17 cellular contexts compared by ENCODE assay signal in genomic region chr9:77729177-77729576, GRCh38.
DNase-seq lines count a peak whose midpoint lies in the region; ATAC-seq and TF ChIP-seq lines count a peak whose summit lies in the region.
"Had no signal": no experiment of that assay in that cellular context is flagged by ENCODE, and none has a peak within 500 bp of the region (broad histone marks: within the 10 kb centered on the region; RNA-seq: fewer than 3 reads in every experiment).

No MANE protein-coding gene starts in this region.

- H3K36me3 Mint-ChIP-seq in activated T-cell treated with anti-CD3 and anti-CD28 coated beads, Interleukin-2, amount 50 U/mL, for 24 hours (ENCODE audit: low read depth): peaks cover 53% of the 10 kb centered on the region
- H3K36me3 Mint-ChIP-seq in brain: peaks cover 61% of the 10 kb centered on the region
- peaks cover 47% of the 10 kb centered on the region for H3K36me3 Mint-ChIP-seq in stimulated activated naive CD8-positive, alpha-beta T cell treated with anti-CD3 and anti-CD28 coated beads, Interleukin-15, Interleukin-2, amounts not matched to agents 100 ng/mL and 50 ng/mL, for 24 hours (ENCODE audit: low read depth)
- H3K36me3 Mint-ChIP-seq: IgD-negative memory B cell had no signal

- H3K4me1 Mint-ChIP-seq in activated T-cell treated with anti-CD3 and anti-CD28 coated beads, Interleukin-2, amount 50 U/mL, for 24 hours (ENCODE audit: low read depth): peaks cover 67% of the 10 kb centered on the region
- peaks cover 55% of the 10 kb centered on the region for H3K4me1 Mint-ChIP-seq in brain
- H3K4me1 Mint-ChIP-seq in stimulated activated naive CD8-positive, alpha-beta T cell treated with anti-CD3 and anti-CD28 coated beads, Interleukin-15, Interleukin-2, amounts not matched to agents 100 ng/mL and 50 ng/mL, for 24 hours (ENCODE audit: low read depth): peaks cover 58% of the 10 kb centered on the region

- H3K9ac ChIP-seq in MM.1S (ENCODE audit: low read length): no peak overlapping the region
- no peak overlapping the region for H3K9ac ChIP-seq in PC-3 (ENCODE audit: low read length)
- H3K9ac ChIP-seq: GM23248 had no signal

- no peaks in the 10 kb centered on the region for H3F3A ChIP-seq in MM.1S (ENCODE audit: insufficient read depth, low read length)
- no peaks in the 10 kb centered on the region for H3F3A ChIP-seq in PC-3 (ENCODE audit: low read length, unreplicated experiment)

- H3K27ac ChIP-seq in MM.1S (ENCODE audit: low read length): no peak overlapping the region
- H3K27ac ChIP-seq in suprapubic skin: no peak overlapping the region
- no peak overlapping the region for H3K27ac ChIP-seq in PC-3 (ENCODE audit: low read length)
- H3K27ac ChIP-seq: GM23248, PC-9 had no signal

- H3K36me3 ChIP-seq in MM.1S (replicated peaks; ENCODE audit: insufficient read depth, low read length): no peaks in the 10 kb centered on the region
- H3K36me3 ChIP-seq in suprapubic skin: peaks cover 27% of the 10 kb centered on the region
- no peaks in the 10 kb centered on the region for H3K36me3 ChIP-seq in PC-3 (ENCODE audit: low read depth, low read length)

- H3K27me3 Mint-ChIP-seq in activated T-cell treated with anti-CD3 and anti-CD28 coated beads, Interleukin-2, amount 50 U/mL, for 24 hours: no peaks in the 10 kb centered on the region
- H3K27me3 Mint-ChIP-seq in brain: no peaks in the 10 kb centered on the region
- no peaks in the 10 kb centered on the region for H3K27me3 Mint-ChIP-seq in stimulated activated naive CD8-positive, alpha-beta T cell treated with anti-CD3 and anti-CD28 coated beads, Interleukin-15, Interleukin-2, amounts not matched to agents 100 ng/mL and 50 ng/mL, for 24 hours
- H3K27me3 Mint-ChIP-seq: CD4-positive, alpha-beta memory T cell had no signal

- no peak for TF ChIP-seq POLR2A in suprapubic skin (IDR thresholded peaks at IDR 0.05)

- peak overlapping the region; percentile 1 for H3K4me3 Mint-ChIP-seq in activated T-cell treated with anti-CD3 and anti-CD28 coated beads, Interleukin-2, amount 50 U/mL, for 24 hours
- no peak overlapping the region for H3K4me3 Mint-ChIP-seq in brain
- no peak overlapping the region for H3K4me3 Mint-ChIP-seq in stimulated activated naive CD8-positive, alpha-beta T cell treated with anti-CD3 and anti-CD28 coated beads, Interleukin-15, Interleukin-2, amounts not matched to agents 100 ng/mL and 50 ng/mL, for 24 hours
- H3K4me3 Mint-ChIP-seq: CD4-positive, alpha-beta memory T cell; IgD-negative memory B cell had no signal

- H3K4me3 ChIP-seq in MM.1S (ENCODE audit: low read length) (no peak overlapping the region), suprapubic skin (no peak overlapping the region), PC-3 (ENCODE audit: low read length) (no peak overlapping the region)
- H3K4me3 ChIP-seq: GM23248, PC-9 had no signal

- TF ChIP-seq CTCF in MM.1S (IDR thresholded peaks at IDR 0.05; ENCODE audit: low read length) (no peak), brain (conservative IDR thresholded peaks at IDR 0.05) (no peak), suprapubic skin (IDR thresholded peaks at IDR 0.05) (no peak), PC-3 (conservative IDR thresholded peaks at IDR 0.05; ENCODE audit: low read depth, low read length) (no peak)

- no peaks in the 10 kb centered on the region for H3K9me2 ChIP-seq in MM.1S (replicated peaks; ENCODE audit: insufficient read depth, low read length)
- no peaks in the 10 kb centered on the region for H3K9me2 ChIP-seq in PC-3 (replicated peaks; ENCODE audit: low read length)

- no peak for DNase-seq in activated T-cell treated with anti-CD3 and anti-CD28 coated beads, Interleukin-2, amount 50 U/mL, for 24 hours
- DNase-seq in activated T-cell treated with anti-CD3 and anti-CD28 coated beads, Interleukin-2, amount 50 U/mL, for 48 hours: no peak
- no peak for DNase-seq in MM.1S
- no peak for DNase-seq in suprapubic skin (ENCODE audit: low spot score in 2 of 2)
- DNase-seq in PC-3: no peak
- DNase-seq: AML-193; CD4-positive, alpha-beta memory T cell; DMS79; GM23248; NCI-H1092; NCI-H2107; NCI-H226; PC-9 had no signal

- intact Hi-C loops in PC-3 (cut with micrococcal nuclease): no loop called here

- no peaks in the 10 kb centered on the region for H3K9me3 Mint-ChIP-seq in activated T-cell treated with anti-CD3 and anti-CD28 coated beads, Interleukin-2, amount 50 U/mL, for 24 hours
- no peaks in the 10 kb centered on the region for H3K9me3 Mint-ChIP-seq in brain
- peaks cover 2% of the 10 kb centered on the region for H3K9me3 Mint-ChIP-seq in stimulated activated naive CD8-positive, alpha-beta T cell treated with anti-CD3 and anti-CD28 coated beads, Interleukin-15, Interleukin-2, amounts not matched to agents 100 ng/mL and 50 ng/mL, for 24 hours

- no peaks in the 10 kb centered on the region for H3K27me3 ChIP-seq in MM.1S (replicated peaks; ENCODE audit: insufficient read depth, low read length)
- no peaks in the 10 kb centered on the region for H3K27me3 ChIP-seq in suprapubic skin
- no peaks in the 10 kb centered on the region for H3K27me3 ChIP-seq in PC-3 (ENCODE audit: low read length)

- peak overlapping the region; percentile 85 for H3K27ac Mint-ChIP-seq in activated T-cell treated with anti-CD3 and anti-CD28 coated beads, Interleukin-2, amount 50 U/mL, for 24 hours
- H3K27ac Mint-ChIP-seq in brain: peak overlapping the region in 4 of 5 experiments; percentile 5 to 86 (median 26)
- peak overlapping the region; percentile 89 for H3K27ac Mint-ChIP-seq in stimulated activated naive CD8-positive, alpha-beta T cell treated with anti-CD3 and anti-CD28 coated beads, Interleukin-15, Interleukin-2, amounts not matched to agents 100 ng/mL and 50 ng/mL, for 24 hours
- H3K27ac Mint-ChIP-seq: IgD-negative memory B cell had no signal

- H3K79me2 ChIP-seq in MM.1S (ENCODE audit: low read length) (no peaks in the 10 kb centered on the region), PC-3 (ENCODE audit: low read length) (no peaks in the 10 kb centered on the region)

- no peaks in the 10 kb centered on the region for H3K9me3 ChIP-seq in MM.1S (replicated peaks; ENCODE audit: insufficient read depth, low read length)
- H3K9me3 ChIP-seq in suprapubic skin: no peaks in the 10 kb centered on the region
- H3K9me3 ChIP-seq in PC-3 (ENCODE audit: low read length): no peaks in the 10 kb centered on the region

- WGBS in suprapubic skin: 100% methylated on average over 1 of the region's 1 CpG

- H4K20me1 ChIP-seq in MM.1S (ENCODE audit: insufficient read depth, low read length) (no peaks in the 10 kb centered on the region), PC-3 (ENCODE audit: low read length) (no peaks in the 10 kb centered on the region)

- H3K4me1 ChIP-seq in MM.1S (ENCODE audit: low read length) (peaks cover 4% of the 10 kb centered on the region; the same call in 1 of the 2 replicates), suprapubic skin (no peaks in the 10 kb centered on the region), PC-3 (ENCODE audit: insufficient read depth, low read length) (no peaks in the 10 kb centered on the region)

- H2AFZ ChIP-seq in MM.1S (ENCODE audit: low read length): no peak overlapping the region
- no peak overlapping the region for H2AFZ ChIP-seq in PC-3 (ENCODE audit: low read length)
- H2AFZ ChIP-seq: GM23248, PC-9 had no signal

- POLR2A ChIA-PET in PC-3 (lab: Charles Lee; ENCODE audit: unreplicated experiment): no interaction called here

- ATAC-seq in PC-3: no peak
- ATAC-seq in HG02610 (IDR thresholded peaks at IDR 0.05; ENCODE audit: unreplicated experiment): no peak

- CTCF ChIA-PET in PC-3 (lab: Charles Lee): no interaction called here

- H3K4me2 ChIP-seq in MM.1S (ENCODE audit: low read depth, low read length): 0 out of 2 replicates have a peak overlapping the region, but pooled peaks have one; percentile 4
- no peak overlapping the region for H3K4me2 ChIP-seq in PC-3 (ENCODE audit: low read length)
- H3K4me2 ChIP-seq: PC-9 had no signal

- BruUV-seq in PC-3 (replicated peaks; lab: Mats Ljungman, UMichigan): no TSS peak

- TF ChIP-seq EP300 in suprapubic skin (IDR thresholded peaks at IDR 0.05): no peak

Comparison
In these comparisons a context has a peak if more than half of its experiments do, and no peak if none do; other contexts are left out.
1. H3K27ac Mint-ChIP-seq: peak in every context shown above with its lines; median percentile 89 in stimulated activated naive CD8-positive, alpha-beta T cell treated with anti-CD3 and anti-CD28 coated beads, Interleukin-15, Interleukin-2, amounts not matched to agents 100 ng/mL and 50 ng/mL, for 24 hours; 85 in activated T-cell treated with anti-CD3 and anti-CD28 coated beads, Interleukin-2, amount 50 U/mL, for 24 hours; 26 in brain.